Comparison of ENCODE assay signal across 26 cellular contexts in genomic region chr14:97388408-97388807, GRCh38.
"Had no signal": no experiment of that assay in that cellular context is flagged by ENCODE, and none has a peak within 500 bp of the region (broad histone marks: within the 10 kb centered on the region; RNA-seq: fewer than 3 reads in every experiment).

No MANE protein-coding gene starts in this region.

- DNase-seq: dorsolateral prefrontal cortex; effector CD4-positive, alpha-beta T cell; foreskin fibroblast; gastrocnemius medialis; head of caudate nucleus; kidney; left lung; mesenchymal stem cell; naive thymus-derived CD8-positive, alpha-beta T cell; nephron progenitor cell; occipital lobe; ovary; posterior cingulate gyrus; psoas muscle; right cardiac atrium; sigmoid colon; stimulated activated CD4-positive, alpha-beta T cell treated with anti-CD3 and anti-CD28 coated beads, Interleukin-2, amount 100 ng/mL, for 24 hours; stimulated activated CD4-positive, alpha-beta T cell treated with anti-CD3 and anti-CD28 coated beads, Interleukin-4, amount 100 ng/mL, for 24 hours; stimulated activated naive CD4-positive, alpha-beta T cell treated with Interleukin-2 at 50 U/mL for 16 hours; stomach; thyroid gland; trophoblast cell had no signal

- H3K36me3 ChIP-seq: gastrocnemius medialis, left lung, ovary, sigmoid colon, stomach, thyroid gland had no signal

- H3K27ac Mint-ChIP-seq: nephron progenitor cell; stimulated activated effector memory CD8-positive, alpha-beta T cell treated with anti-CD3 and anti-CD28 coated beads, Interleukin-12 subunit alpha, Interleukin-12 subunit beta, amount 100 ng/mL, for 72 hours had no signal

- H3K27me3 Mint-ChIP-seq: naive thymus-derived CD8-positive, alpha-beta T cell had no signal

- H3K27me3 ChIP-seq: gastrocnemius medialis, ovary, sigmoid colon, stomach, thyroid gland had no signal

- H3K4me3 ChIP-seq: dorsolateral prefrontal cortex, gastrocnemius medialis, left lung, ovary, psoas muscle, sigmoid colon, stomach, thyroid gland had no signal

- ATAC-seq: esophagus mucosa; gastrocnemius medialis; left lung; naive thymus-derived CD8-positive, alpha-beta T cell; psoas muscle; right cardiac atrium; stimulated activated effector memory CD8-positive, alpha-beta T cell treated with anti-CD3 and anti-CD28 coated beads, Interleukin-12 subunit alpha, Interleukin-12 subunit beta, amount 100 ng/mL, for 72 hours had no signal

- FAIRE-seq: colon, kidney had no signal

- H3K9me3 Mint-ChIP-seq: naive thymus-derived CD8-positive, alpha-beta T cell; nephron progenitor cell; stimulated activated effector memory CD8-positive, alpha-beta T cell treated with anti-CD3 and anti-CD28 coated beads, Interleukin-12 subunit alpha, Interleukin-12 subunit beta, amount 100 ng/mL, for 72 hours had no signal

- H3K4me3 Mint-ChIP-seq: naive thymus-derived CD8-positive, alpha-beta T cell; nephron progenitor cell; stimulated activated effector memory CD8-positive, alpha-beta T cell treated with anti-CD3 and anti-CD28 coated beads, Interleukin-12 subunit alpha, Interleukin-12 subunit beta, amount 100 ng/mL, for 72 hours had no signal

- H3K27ac ChIP-seq: dorsolateral prefrontal cortex, epithelial cell of prostate, gastrocnemius medialis, left lung, ovary, psoas muscle, sigmoid colon, stomach, thyroid gland had no signal

- H3K4me1 ChIP-seq: gastrocnemius medialis, left lung, psoas muscle, sigmoid colon, stomach, thyroid gland had no signal

- H3K36me3 Mint-ChIP-seq: naive thymus-derived CD8-positive, alpha-beta T cell; stimulated activated effector memory CD8-positive, alpha-beta T cell treated with anti-CD3 and anti-CD28 coated beads, Interleukin-12 subunit alpha, Interleukin-12 subunit beta, amount 100 ng/mL, for 72 hours had no signal

- H3K9me3 ChIP-seq: gastrocnemius medialis, left lung, ovary, psoas muscle, sigmoid colon, stomach, thyroid gland had no signal
